Comparison of ENCODE assay signal across 1 cellular context in genomic region chr20:51019598-51020592, GRCh38.
TF ChIP-seq lines count a peak whose summit lies in the region.

No MANE protein-coding gene starts in this region.

TF ChIP-seq in IMR-90, 13 proteins besides CTCF, POLR2A, EP300 and RAD21:
- TF ChIP-seq FOS (IDR thresholded peaks at IDR 0.05; ENCODE audit: low read depth, low read length) = no peak
- no peak for TF ChIP-seq CHD1 (IDR thresholded peaks at IDR 0.05; ENCODE audit: low read depth, low read length)
- no peak for TF ChIP-seq CEBPB (IDR thresholded peaks at IDR 0.05; ENCODE audit: low read depth, low read length)
